ENCODE assay signal across 10 cellular contexts in the genomic region with DNA sequence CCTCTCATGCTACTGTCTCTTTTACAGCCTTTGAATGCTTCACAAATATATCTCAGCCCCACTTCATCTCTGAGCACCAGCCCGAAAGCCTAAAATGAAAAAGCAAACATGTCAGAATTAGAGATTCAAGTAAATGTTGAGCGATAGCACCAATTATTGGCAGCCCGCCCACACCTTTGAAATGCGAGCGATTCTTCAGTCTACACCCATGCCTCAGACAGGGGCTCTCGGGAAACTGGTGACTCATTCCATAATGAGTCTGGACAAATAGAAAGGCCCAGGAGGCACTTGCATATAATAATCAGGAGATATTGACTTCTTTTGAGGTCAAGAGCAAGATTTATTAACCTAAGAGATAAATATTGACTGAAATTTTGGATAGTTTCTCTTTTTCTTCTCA.
A peak's percentile ranks its signal among the peaks of the same experiment; 100 is the strongest.
DNase-seq lines count a peak whose midpoint lies in the region; ATAC-seq, FAIRE-seq and TF ChIP-seq lines count a peak whose summit lies in the region.
"Had no signal": no experiment of that assay in that cellular context is flagged by ENCODE, and none has a peak within 500 bp of the region (broad histone marks: within the 10 kb centered on the region; RNA-seq: fewer than 3 reads in every experiment).

No MANE protein-coding gene starts in this region.

- H3K4me1 Mint-ChIP-seq in activated CD4-positive, alpha-beta T cell treated with anti-CD3 and anti-CD28 coated beads, Interleukin-2, amount 10 ng/mL, durations not matched to agents 7 days and 5 days: no peaks in the 10 kb centered on the region
- H3K4me1 Mint-ChIP-seq: activated naive CD8-positive, alpha-beta T cell treated with anti-CD3 and anti-CD28 coated beads, Interleukin-2, amount 10 ng/mL, durations not matched to agents 7 days and 5 days had no signal

- ATAC-seq in lung (ENCODE audit: insufficient read depth, low FRiP score) (peak; percentile 77), HG03097 (IDR thresholded peaks at IDR 0.05; ENCODE audit: low FRiP score, unreplicated experiment) (no peak)
- ATAC-seq: CD8-positive, alpha-beta T cell had no signal

- H3K4me3 ChIP-seq in lung: no peak overlapping the region

- H3K27me3 ChIP-seq in lung (ENCODE audit: control insufficient read depth, insufficient read depth): no peaks in the 10 kb centered on the region

- H3K9me3 ChIP-seq in lung (ENCODE audit: control insufficient read depth in 2 of 2, insufficient read depth in 1 of 2, low read length in 1 of 2): no peaks in the 10 kb centered on the region

- H3K27ac Mint-ChIP-seq in activated CD4-positive, alpha-beta T cell treated with anti-CD3 and anti-CD28 coated beads, Interleukin-2, amount 10 ng/mL, durations not matched to agents 7 days and 5 days: no peak overlapping the region
- H3K27ac Mint-ChIP-seq: activated naive CD8-positive, alpha-beta T cell treated with anti-CD3 and anti-CD28 coated beads, Interleukin-2, amount 10 ng/mL, durations not matched to agents 7 days and 5 days; CD8-positive, alpha-beta T cell had no signal

- no peaks in the 10 kb centered on the region for H3K9me3 Mint-ChIP-seq in activated CD4-positive, alpha-beta T cell treated with anti-CD3 and anti-CD28 coated beads, Interleukin-2, amount 10 ng/mL, durations not matched to agents 7 days and 5 days
- H3K9me3 Mint-ChIP-seq: activated naive CD8-positive, alpha-beta T cell treated with anti-CD3 and anti-CD28 coated beads, Interleukin-2, amount 10 ng/mL, durations not matched to agents 7 days and 5 days had no signal

- no peak for TF ChIP-seq CTCF in lung (IDR thresholded peaks at IDR 0.05; ENCODE audit: control extremely low read depth, extremely low read depth)

- CTCF ChIA-PET in activated CD4-positive, alpha-beta T cell treated with anti-CD3 and anti-CD28 coated beads, Interleukin-2, amount 10 ng/mL, durations not matched to agents 7 days and 5 days (lab: Charles Lee): interaction anchor here (0.8 kb wide), 1 partner anchor 12 kb away, joined by 3 read pairs; no protein-coding TSS in a partner anchor

- WGBS in lung, 2 donors: 43 to 59% methylated on average over 6 of the region's 6 CpGs

- no peak overlapping the region for H3K4me3 Mint-ChIP-seq in activated CD4-positive, alpha-beta T cell treated with anti-CD3 and anti-CD28 coated beads, Interleukin-2, amount 10 ng/mL, durations not matched to agents 7 days and 5 days
- H3K4me3 Mint-ChIP-seq: activated naive CD8-positive, alpha-beta T cell treated with anti-CD3 and anti-CD28 coated beads, Interleukin-2, amount 10 ng/mL, durations not matched to agents 7 days and 5 days; CD8-positive, alpha-beta T cell had no signal

- no peaks in the 10 kb centered on the region for H3K36me3 ChIP-seq in lung (ENCODE audit: control insufficient read depth in 2 of 2, insufficient read depth in 2 of 2, low read length in 2 of 2)

- no peak for FAIRE-seq in RCC 7860 (lab: Jason Lieb, UNC)

- no peak overlapping the region for H3K27ac ChIP-seq in lung (ENCODE audit: low read depth in 1 of 2, low read length in 1 of 2)

- peak; percentile 91 for DNase-seq in DMS153 (lab: John Stamatoyannopoulos, UW)
- DNase-seq in NCI-H1436 treated with DMSO at 0.1 percent for 48 hours (lab: John Stamatoyannopoulos, UW): peak; percentile 90
- DNase-seq in amniotic epithelial cell (ENCODE audit: low read depth): peak; percentile 22
- peak; percentile 78 for DNase-seq in lung (ENCODE audit: low spot score)
- no peak for DNase-seq in HUDEP-2 (lab: John Stamatoyannopoulos, UW; ENCODE audit: unreplicated experiment in 76 of 76)
- DNase-seq in RCC 7860 (ENCODE audit: low spot score): no peak
- DNase-seq in activated CD4-positive, alpha-beta T cell treated with anti-CD3 and anti-CD28 coated beads, Interleukin-2, amount 10 ng/mL, durations not matched to agents 7 days and 5 days: no peak
- DNase-seq: activated naive CD8-positive, alpha-beta T cell treated with anti-CD3 and anti-CD28 coated beads, Interleukin-2, amount 10 ng/mL, durations not matched to agents 7 days and 5 days; CD8-positive, alpha-beta T cell had no signal

- H3K36me3 Mint-ChIP-seq in activated CD4-positive, alpha-beta T cell treated with anti-CD3 and anti-CD28 coated beads, Interleukin-2, amount 10 ng/mL, durations not matched to agents 7 days and 5 days (ENCODE audit: low read depth): no peaks in the 10 kb centered on the region
- H3K36me3 Mint-ChIP-seq: activated naive CD8-positive, alpha-beta T cell treated with anti-CD3 and anti-CD28 coated beads, Interleukin-2, amount 10 ng/mL, durations not matched to agents 7 days and 5 days; CD8-positive, alpha-beta T cell had no signal

- no peaks in the 10 kb centered on the region for H3K27me3 Mint-ChIP-seq in activated CD4-positive, alpha-beta T cell treated with anti-CD3 and anti-CD28 coated beads, Interleukin-2, amount 10 ng/mL, durations not matched to agents 7 days and 5 days
- H3K27me3 Mint-ChIP-seq: activated naive CD8-positive, alpha-beta T cell treated with anti-CD3 and anti-CD28 coated beads, Interleukin-2, amount 10 ng/mL, durations not matched to agents 7 days and 5 days had no signal

- H3K4me1 ChIP-seq in lung (ENCODE audit: control insufficient read depth in 2 of 2, insufficient read depth in 2 of 2, low read length in 2 of 2): no peaks in the 10 kb centered on the region

- POLR2A ChIA-PET in activated CD4-positive, alpha-beta T cell treated with anti-CD3 and anti-CD28 coated beads, Interleukin-2, amount 10 ng/mL, durations not matched to agents 7 days and 5 days (lab: Charles Lee): no interaction called here

Comparison
In these comparisons a context has a peak if more than half of its experiments do, and no peak if none do; other contexts are left out.
1. DNase-seq: peak in DMS153 (single experiment), NCI-H1436 treated with DMSO at 0.1 percent for 48 hours (single experiment), amniotic epithelial cell (single experiment) and lung (single experiment); none in HUDEP-2 (0 of 76), RCC 7860 (single experiment) and activated CD4-positive, alpha-beta T cell treated with anti-CD3 and anti-CD28 coated beads, Interleukin-2, amount 10 ng/mL, durations not matched to agents 7 days and 5 days (single experiment).